In genomic region chr5:159814810-159815585, GRCh38 we compare ENCODE assay signal across 19 cellular contexts.
DNase-seq lines count a peak whose midpoint lies in the region; ATAC-seq and TF ChIP-seq lines count a peak whose summit lies in the region.
"Had no signal": no experiment of that assay in that cellular context is flagged by ENCODE, and none has a peak within 500 bp of the region (broad histone marks: within the 10 kb centered on the region; RNA-seq: fewer than 3 reads in every experiment).

No MANE protein-coding gene starts in this region.

- H3K4me1 ChIP-seq in RWPE2 (ENCODE audit: insufficient read depth, poor library complexity, severe bottlenecking): peaks cover 40% of the 10 kb centered on the region
- H3K4me1 ChIP-seq in sigmoid colon: no peaks in the 10 kb centered on the region
- H3K4me1 ChIP-seq: BE2C had no signal

- peaks cover 3% of the 10 kb centered on the region for H3K27me3 Mint-ChIP-seq in activated naive CD4-positive, alpha-beta T cell treated with anti-CD3 and anti-CD28 coated beads, Interleukin-2, amount 10 ng/mL, durations not matched to agents 7 days and 5 days
- H3K27me3 Mint-ChIP-seq in progenitor cell of endocrine pancreas: peaks cover 4% of the 10 kb centered on the region

- H3K36me3 Mint-ChIP-seq in activated naive CD4-positive, alpha-beta T cell treated with anti-CD3 and anti-CD28 coated beads, Interleukin-2, amount 10 ng/mL, durations not matched to agents 7 days and 5 days: no peaks in the 10 kb centered on the region
- no peaks in the 10 kb centered on the region for H3K36me3 Mint-ChIP-seq in progenitor cell of endocrine pancreas (ENCODE audit: insufficient read depth)

- intact Hi-C loops in sigmoid colon (cut with DNase I): no loop called here

- no peak overlapping the region for H3K4me3 Mint-ChIP-seq in activated naive CD4-positive, alpha-beta T cell treated with anti-CD3 and anti-CD28 coated beads, Interleukin-2, amount 10 ng/mL, durations not matched to agents 7 days and 5 days
- no peak overlapping the region for H3K4me3 Mint-ChIP-seq in progenitor cell of endocrine pancreas (ENCODE audit: low read depth)
- H3K4me3 Mint-ChIP-seq: CD4-positive, alpha-beta memory T cell had no signal

- CTCF ChIA-PET in activated naive CD4-positive, alpha-beta T cell treated with anti-CD3 and anti-CD28 coated beads, Interleukin-2, amount 10 ng/mL, durations not matched to agents 7 days and 5 days (lab: Charles Lee): no interaction called here

- TF ChIP-seq EP300 in sigmoid colon (IDR thresholded peaks at IDR 0.05): no peak

- H3K27me3 ChIP-seq in RWPE2 (ENCODE audit: insufficient read depth, poor library complexity, severe bottlenecking): no peaks in the 10 kb centered on the region
- H3K27me3 ChIP-seq in sigmoid colon: no peaks in the 10 kb centered on the region
- H3K27me3 ChIP-seq: SJSA1 had no signal

- 72 to 80% methylated on average over 4 of the region's 4 CpGs for WGBS in sigmoid colon, 2 donors

- H3K36me3 ChIP-seq in RWPE2 (ENCODE audit: low read depth) (no peaks in the 10 kb centered on the region), sigmoid colon (no peaks in the 10 kb centered on the region)
- H3K36me3 ChIP-seq: BE2C, SJSA1 had no signal

- H3K4me3 ChIP-seq in RWPE2 (ENCODE audit: severe bottlenecking) (no peak overlapping the region), epithelial cell of esophagus (ENCODE audit: low read length) (no peak overlapping the region), sigmoid colon (no peak overlapping the region)
- H3K4me3 ChIP-seq: SJSA1 had no signal

- no peak overlapping the region for H3K27ac Mint-ChIP-seq in activated naive CD4-positive, alpha-beta T cell treated with anti-CD3 and anti-CD28 coated beads, Interleukin-2, amount 10 ng/mL, durations not matched to agents 7 days and 5 days
- no peak overlapping the region for H3K27ac Mint-ChIP-seq in progenitor cell of endocrine pancreas
- H3K27ac Mint-ChIP-seq: CD4-positive, alpha-beta memory T cell had no signal

- peak overlapping the region; percentile 83 for H3K27ac ChIP-seq in RWPE2 (ENCODE audit: poor library complexity, severe bottlenecking)
- H3K27ac ChIP-seq in sigmoid colon: no peak overlapping the region
- H3K27ac ChIP-seq: RWPE1, SJSA1 had no signal

- TF ChIP-seq CTCF in RWPE2 (IDR thresholded peaks at IDR 0.05; ENCODE audit: poor library complexity, severe bottlenecking): no peak
- TF ChIP-seq CTCF in epithelial cell of esophagus (IDR thresholded peaks at IDR 0.05; ENCODE audit: insufficient read depth, low read depth, low read length, missing control alignments): no peak
- TF ChIP-seq CTCF in sigmoid colon (IDR thresholded peaks at IDR 0.05): no peak
- TF ChIP-seq CTCF in progenitor cell of endocrine pancreas (IDR thresholded peaks at IDR 0.05; ENCODE audit: unreplicated experiment): no peak

- ATAC-seq in RWPE2 (ENCODE audit: low read depth) (no peak), GM18520 (IDR thresholded peaks at IDR 0.05; ENCODE audit: unreplicated experiment) (no peak)

- DNase-seq in ELR (ENCODE audit: low read depth) (peak; percentile 50), RWPE2 (ENCODE audit: low spot score) (no peak), epithelial cell of esophagus (ENCODE audit: low read depth) (peak; percentile 43), left kidney (ENCODE audit: low read depth, low spot score) (peak; percentile 32), sigmoid colon (no peak), progenitor cell of endocrine pancreas (ENCODE audit: low spot score, unreplicated experiment) (no peak)
- DNase-seq in activated naive CD4-positive, alpha-beta T cell treated with anti-CD3 and anti-CD28 coated beads, Interleukin-2, amount 10 ng/mL, durations not matched to agents 7 days and 5 days: no peak
- DNase-seq: ACHN; BE2C; CD4-positive, alpha-beta memory T cell; DMS79; Kasumi-1; NCI-H1436; NCI-H2081; NCI-H2227 treated with DMSO at 0.1 percent for 48 hours; NCI-H526 had no signal

- peaks cover 2% of the 10 kb centered on the region for H3K9me3 Mint-ChIP-seq in activated naive CD4-positive, alpha-beta T cell treated with anti-CD3 and anti-CD28 coated beads, Interleukin-2, amount 10 ng/mL, durations not matched to agents 7 days and 5 days
- peaks cover 3% of the 10 kb centered on the region for H3K9me3 Mint-ChIP-seq in progenitor cell of endocrine pancreas (ENCODE audit: low read depth)

- H3K4me1 Mint-ChIP-seq in activated naive CD4-positive, alpha-beta T cell treated with anti-CD3 and anti-CD28 coated beads, Interleukin-2, amount 10 ng/mL, durations not matched to agents 7 days and 5 days: no peaks in the 10 kb centered on the region
- H3K4me1 Mint-ChIP-seq in progenitor cell of endocrine pancreas (ENCODE audit: low read depth): peaks cover 3% of the 10 kb centered on the region

- TF ChIP-seq POLR2A in sigmoid colon (IDR thresholded peaks at IDR 0.05): no peak

- H3K9me3 ChIP-seq in RWPE2 (ENCODE audit: severe bottlenecking) (no peaks in the 10 kb centered on the region), sigmoid colon (peaks cover 0 to 3% (median 0%) of the 10 kb centered on the region in 4 donors)
- H3K9me3 ChIP-seq: BE2C, SJSA1 had no signal

Comparison
In these comparisons a context has a peak if more than half of its experiments do, and no peak if none do; other contexts are left out.
1. DNase-seq: peak in ELR (single experiment), epithelial cell of esophagus (single experiment) and left kidney (single experiment); none in RWPE2 (single experiment), sigmoid colon (single experiment), activated naive CD4-positive, alpha-beta T cell treated with anti-CD3 and anti-CD28 coated beads, Interleukin-2, amount 10 ng/mL, durations not matched to agents 7 days and 5 days (single experiment) and progenitor cell of endocrine pancreas (single experiment).